30 cellular contexts compared by ENCODE assay signal in genomic region chr12:41433460-41433859, GRCh38.
"Had no signal": no experiment of that assay in that cellular context is flagged by ENCODE, and none has a peak within 500 bp of the region (broad histone marks: within the 10 kb centered on the region; RNA-seq: fewer than 3 reads in every experiment).

No MANE protein-coding gene starts in this region.

- H3K36me3 Mint-ChIP-seq: naive B cell; naive thymus-derived CD8-positive, alpha-beta T cell; natural killer cell treated with Interleukin-12 subunit alpha and Interleukin-12 subunit beta and Interleukin-15 and Interleukin-18, amount 100 ng/mL, for 72 hours; neural progenitor cell; stimulated activated memory B cell treated with anti-CD40 and anti-IgM and Interleukin-4, amounts not matched to agents 10 μg/mL and 1 μg/mL and 100 μg/mL, for 72 hours; type B pancreatic cell had no signal

- H3K4me3 Mint-ChIP-seq: naive B cell; naive thymus-derived CD8-positive, alpha-beta T cell; natural killer cell treated with Interleukin-12 subunit alpha and Interleukin-12 subunit beta and Interleukin-15 and Interleukin-18, amount 100 ng/mL, for 72 hours; nephron progenitor cell; neural progenitor cell; stimulated activated memory B cell treated with anti-CD40 and anti-IgM and Interleukin-4, amounts not matched to agents 10 μg/mL and 1 μg/mL and 100 μg/mL, for 72 hours; stimulated activated naive CD8-positive, alpha-beta T cell treated with anti-CD3 and anti-CD28 coated beads, Interleukin-15, amount 100 ng/mL, for 72 hours; type B pancreatic cell had no signal

- H3K9me3 Mint-ChIP-seq: nephron progenitor cell; neural progenitor cell; stimulated activated memory B cell treated with anti-CD40 and anti-IgM and Interleukin-4, amounts not matched to agents 10 μg/mL and 1 μg/mL and 100 μg/mL, for 72 hours; type B pancreatic cell had no signal

- H3K4me3 ChIP-seq: neural progenitor cell, ovary, prostate gland, right lobe of liver, sigmoid colon, suprapubic skin, testis, tibial artery, transverse colon, upper lobe of right lung, vagina had no signal

- H3K27me3 ChIP-seq: neural progenitor cell, ovary, right lobe of liver, sigmoid colon, suprapubic skin, testis, tibial artery, transverse colon, upper lobe of right lung, vagina had no signal

- H3K4me2 ChIP-seq: neural progenitor cell had no signal

- H2AFZ ChIP-seq: neural progenitor cell, parathyroid adenoma had no signal

- H3K27ac Mint-ChIP-seq: naive B cell; naive thymus-derived CD8-positive, alpha-beta T cell; natural killer cell treated with Interleukin-12 subunit alpha and Interleukin-12 subunit beta and Interleukin-15 and Interleukin-18, amount 100 ng/mL, for 72 hours; nephron progenitor cell; neural progenitor cell; stimulated activated memory B cell treated with anti-CD40 and anti-IgM and Interleukin-4, amounts not matched to agents 10 μg/mL and 1 μg/mL and 100 μg/mL, for 72 hours; stimulated activated naive CD8-positive, alpha-beta T cell treated with anti-CD3 and anti-CD28 coated beads, Interleukin-15, amount 100 ng/mL, for 72 hours; type B pancreatic cell had no signal

- H3K36me3 ChIP-seq: neural progenitor cell, ovary, prostate gland, right lobe of liver, sigmoid colon, suprapubic skin, tibial artery, transverse colon, upper lobe of right lung, vagina had no signal

- H3K27ac ChIP-seq: neural progenitor cell, ovary, parathyroid adenoma, prostate gland, right lobe of liver, sigmoid colon, suprapubic skin, testis, tibial artery, transverse colon, upper lobe of right lung, vagina had no signal

- H3K27me3 Mint-ChIP-seq: naive B cell; natural killer cell treated with Interleukin-12 subunit alpha and Interleukin-12 subunit beta and Interleukin-15 and Interleukin-18, amount 100 ng/mL, for 72 hours; stimulated activated memory B cell treated with anti-CD40 and anti-IgM and Interleukin-4, amounts not matched to agents 10 μg/mL and 1 μg/mL and 100 μg/mL, for 72 hours; type B pancreatic cell had no signal

- H3K79me2 ChIP-seq: parathyroid adenoma had no signal

- H3K9ac ChIP-seq: neural progenitor cell, parathyroid adenoma had no signal

- H3K4me1 Mint-ChIP-seq: naive B cell; stimulated activated memory B cell treated with anti-CD40 and anti-IgM and Interleukin-4, amounts not matched to agents 10 μg/mL and 1 μg/mL and 100 μg/mL, for 72 hours; stimulated activated naive CD8-positive, alpha-beta T cell treated with anti-CD3 and anti-CD28 coated beads, Interleukin-15, amount 100 ng/mL, for 72 hours had no signal

- H3K4me1 ChIP-seq: neural progenitor cell, parathyroid adenoma, prostate gland, right lobe of liver, suprapubic skin, testis, tibial artery, transverse colon, upper lobe of right lung, vagina had no signal

- FAIRE-seq: small intestine had no signal

- DNase-seq: naive B cell; naive thymus-derived CD8-positive, alpha-beta T cell; nephron progenitor cell; occipital lobe; ovary; posterior cingulate gyrus; right cardiac atrium; right lobe of liver; sigmoid colon; small intestine; stimulated activated CD4-positive, alpha-beta T cell treated with anti-CD3 and anti-CD28 coated beads, Interleukin-15, amount 100 ng/mL, for 24 hours; stimulated activated CD4-positive, alpha-beta T cell treated with anti-CD3 and anti-CD28 coated beads, Interleukin-4, amount 100 ng/mL, for 1 hour; stimulated activated CD4-positive, alpha-beta T cell treated with anti-CD3 and anti-CD28 coated beads, Interleukin-4, amount 100 ng/mL, for 4 hours; stimulated activated CD8-positive, alpha-beta memory T cell treated with anti-CD3 and anti-CD28 coated beads, Interleukin-4, amount 100 ng/mL, for 48 hours; stimulated activated naive CD4-positive, alpha-beta T cell; stimulated activated naive CD8-positive, alpha-beta T cell treated with anti-CD3 and anti-CD28 coated beads, Interleukin-15, amount 100 ng/mL, for 72 hours; stimulated activated naive CD8-positive, alpha-beta T cell treated with anti-CD3 and anti-CD28 coated beads, Interleukin-15, Interleukin-2, amounts not matched to agents 100 U/mL and 50 U/mL, for 24 hours; substantia nigra; testis; tibial artery; transverse colon; upper lobe of right lung had no signal

- H3K9me3 ChIP-seq: ovary, prostate gland, right lobe of liver, sigmoid colon, suprapubic skin, testis, tibial artery, transverse colon, upper lobe of right lung, vagina had no signal
